In the genomic region with DNA sequence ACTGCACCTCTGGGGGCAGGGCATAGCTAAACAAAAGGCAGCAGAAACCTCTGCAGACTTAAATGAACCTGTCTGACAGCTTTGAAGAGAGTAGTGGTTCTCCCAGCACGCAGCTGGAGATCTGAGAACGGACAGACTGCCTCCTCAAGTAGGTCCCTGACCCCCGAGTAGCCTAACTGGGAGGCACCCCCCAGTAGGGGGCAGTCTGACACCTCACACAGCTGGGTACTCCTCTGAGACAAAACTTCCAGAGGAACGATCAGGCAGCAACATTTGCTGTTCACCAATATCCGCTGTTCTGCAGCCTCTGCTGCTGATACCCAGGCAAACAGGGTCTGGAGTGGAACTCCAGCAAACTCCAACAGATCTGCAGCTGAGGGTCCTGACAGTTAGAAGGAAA, we compare ENCODE assay signal across 2 cellular contexts. TPM values are rescaled to one million over a fixed set of nuclear protein-coding genes. Genes with fewer than 3 reads are reported as not detected.
"Had no signal": no experiment of that assay in that cellular context is flagged by ENCODE, and none has a peak within 500 bp of the region (broad histone marks: within the 10 kb centered on the region; RNA-seq: fewer than 3 reads in every experiment).

No MANE protein-coding gene starts in this region.

RNA-seq across cellular contexts. Expression of a gene that starts 13.5 kb away (rescaled TPM):
- total RNA-seq: progenitor cell of endocrine pancreas had no signal
- polyA plus RNA-seq: naive thymus-derived CD4-positive, alpha-beta T cell had no signal
